Comparison of ENCODE assay signal across 12 cellular contexts in the genomic region with DNA sequence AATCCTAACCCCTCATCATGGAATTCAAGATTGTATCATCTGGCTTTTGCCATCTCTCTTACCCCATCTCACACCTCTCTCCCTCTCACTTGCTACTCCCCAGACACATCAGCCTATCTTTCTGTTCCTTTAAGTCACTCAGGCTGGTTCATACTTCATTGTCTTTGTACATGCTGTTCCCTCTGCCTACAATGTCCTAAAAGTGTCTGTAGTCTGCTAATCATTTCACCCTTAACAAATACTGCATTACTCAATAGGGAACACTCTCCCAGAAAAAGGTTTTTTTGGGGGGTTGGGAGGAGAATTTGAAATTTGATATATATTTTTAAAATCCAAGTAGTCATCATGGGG.
DNase-seq lines count a peak whose midpoint lies in the region; ATAC-seq, FAIRE-seq and TF ChIP-seq lines count a peak whose summit lies in the region.
"Had no signal": no experiment of that assay in that cellular context is flagged by ENCODE, and none has a peak within 500 bp of the region (broad histone marks: within the 10 kb centered on the region; RNA-seq: fewer than 3 reads in every experiment).

No MANE protein-coding gene starts in this region.

- in situ Hi-C loops in K562 (cut with MboI): no loop called here

- H3K27ac ChIP-seq in AG04450 (ENCODE audit: low read depth, low read length) (peak overlapping the region; percentile 78), K562 (ENCODE audit: extremely low read depth, low read depth, low read length) (peak overlapping the region; percentile 46; the same call in 1 of the 3 replicates), mesodermal cell (ENCODE audit: low read depth, low read length, severe bottlenecking) (peak overlapping the region; percentile 66)
- H3K27ac ChIP-seq: pancreas, SJCRH30 had no signal

- no peaks in the 10 kb centered on the region for H3K79me2 ChIP-seq in K562 (ENCODE audit: control insufficient read depth, insufficient read depth, low read length)

- H3K9me3 Mint-ChIP-seq in HFFc6: no peaks in the 10 kb centered on the region

- BruUV-seq in K562 (replicated peaks; lab: Mats Ljungman, UMichigan): no TSS peak

- POLR2A ChIA-PET in AG04450 (lab: Yijun Ruan, JAX) (interaction anchor here (0.6 to 2.1 kb wide), 3 partner anchors 53 to 146 kb away, joined by 3 to 6 read pairs (median 3); no protein-coding TSS in a partner anchor), K562 (lab: Yijun Ruan, JAX) (no interaction called here)

- FAIRE-seq in K562 (lab: Jason Lieb, UNC): no peak
- FAIRE-seq: pancreas had no signal

- no peak overlapping the region for H2AFZ ChIP-seq in K562 (ENCODE audit: low read depth, low read length)

- no peak overlapping the region; the same call in 1 of the 2 replicates for H3K4me3 Mint-ChIP-seq in HFFc6

- CTCF ChIA-PET in AG04450 (lab: Charles Lee) (no interaction called here), K562 (lab: Yijun Ruan, JAX; ENCODE audit: low intra/inter-chr PET ratio) (no interaction called here)

- ATAC-seq in K562 (no peak), GM19455 (IDR thresholded peaks at IDR 0.05; ENCODE audit: unreplicated experiment) (no peak)

- H4K20me1 ChIP-seq in K562 (replicated peaks; ENCODE audit: control insufficient read depth, insufficient read depth, low read length): no peaks in the 10 kb centered on the region

- peaks cover 2% of the 10 kb centered on the region for H3K27me3 Mint-ChIP-seq in HFFc6 (ENCODE audit: insufficient read depth)

- H3K9ac ChIP-seq in K562 (ENCODE audit: insufficient read depth in 1 of 2, low read depth in 2 of 2, low read length in 2 of 2): no peak overlapping the region

- H3K9me1 ChIP-seq in K562 (ENCODE audit: control insufficient read depth, insufficient read depth, low read length): no peaks in the 10 kb centered on the region

- no peaks in the 10 kb centered on the region for H3K36me3 Mint-ChIP-seq in HFFc6 (ENCODE audit: low read depth)

- no peak for TF ChIP-seq EP300 in K562 (IDR thresholded peaks at IDR 0.05; ENCODE audit: low read length)

- intact Hi-C loops in K562 (cut with micrococcal nuclease): no loop called here

- no peak for TF ChIP-seq POLR2A in K562 (conservative IDR thresholded peaks at IDR 0.05)

- H3K4me3 ChIP-seq in AG04450 (ENCODE audit: low read depth, low read length): no peak overlapping the region
- no peak overlapping the region for H3K4me3 ChIP-seq in K562
- H3K4me3 ChIP-seq in mesodermal cell (ENCODE audit: extremely low read depth, insufficient read depth, low read length, poor library complexity, severe bottlenecking): no peak overlapping the region
- H3K4me3 ChIP-seq: adrenal gland, pancreas, SJCRH30, transverse colon had no signal

- peak overlapping the region; percentile 90 for H3K27ac Mint-ChIP-seq in HFFc6

- H3K9me3 ChIP-seq in AG04450 (ENCODE audit: control insufficient read depth, insufficient read depth, low read length) (no peaks in the 10 kb centered on the region), K562 (replicated peaks; ENCODE audit: control insufficient read depth, insufficient read depth, low read depth, low read length) (no peaks in the 10 kb centered on the region), mesodermal cell (ENCODE audit: control insufficient read depth, low read length) (no peaks in the 10 kb centered on the region)
- H3K9me3 ChIP-seq: adrenal gland, pancreas, SJCRH30, transverse colon had no signal

- no peak overlapping the region for H3K4me2 ChIP-seq in K562 (ENCODE audit: insufficient read depth, low read length)

- peaks cover 40% of the 10 kb centered on the region for H3K4me1 Mint-ChIP-seq in HFFc6 (ENCODE audit: low read depth)

- no peak for TF ChIP-seq RAD21 in K562 (CRISPR knock-in tag; conservative IDR thresholded peaks at IDR 0.05 in 1 of 2, IDR thresholded peaks at IDR 0.05 in 1 of 2)

- DNase-seq in AG04450 (ENCODE audit: low read depth, low spot score): no peak
- no peak for DNase-seq in HFFc6
- no peak for DNase-seq in K562 (ENCODE audit: extremely low read depth in 1 of 4, low spot score in 3 of 4)
- no peak for DNase-seq in stimulated activated CD4-positive, alpha-beta T cell treated with anti-CD3 and anti-CD28 coated beads, Interleukin-12 subunit alpha, Interleukin-12 subunit beta, amount 100 ng/mL, for 4 hours
- no peak for DNase-seq in NCI-H128 (lab: John Stamatoyannopoulos, UW; ENCODE audit: unreplicated experiment)
- DNase-seq: NCI-H1930 had no signal

- TF ChIP-seq CTCF in AG04450 (IDR thresholded peaks at IDR 0.05; ENCODE audit: low read depth, low read length): no peak
- TF ChIP-seq CTCF in HFFc6 (IDR thresholded peaks at IDR 0.05): no peak
- TF ChIP-seq CTCF in K562 (IDR thresholded peaks at IDR 0.05 in 2 of 3, conservative IDR thresholded peaks at IDR 0.05 in 1 of 3; ENCODE audit: insufficient read depth in 2 of 3, low read depth in 1 of 3, low read length in 3 of 3): no peak

- H3K4me1 ChIP-seq in K562 (replicated peaks in 1 of 2; ENCODE audit: control insufficient read depth in 2 of 2, insufficient read depth in 2 of 2, low read length in 2 of 2) (peaks cover 4 to 15% of the 10 kb centered on the region in 2 experiments; a peak in 4 of 5 replicates), mesodermal cell (ENCODE audit: control insufficient read depth, insufficient read depth, low read length, poor library complexity, severe bottlenecking) (peaks cover 16% of the 10 kb centered on the region)
- H3K4me1 ChIP-seq: pancreas, SJCRH30 had no signal

- H3K36me3 ChIP-seq in K562 (ENCODE audit: control insufficient read depth, insufficient read depth, low read length) (no peaks in the 10 kb centered on the region), mesodermal cell (ENCODE audit: control insufficient read depth, insufficient read depth, low read length) (no peaks in the 10 kb centered on the region)
- H3K36me3 ChIP-seq: adrenal gland, pancreas, SJCRH30, transverse colon had no signal

- H3K27me3 ChIP-seq in AG04450 (ENCODE audit: control insufficient read depth, insufficient read depth, low read length) (no peaks in the 10 kb centered on the region), K562 (ENCODE audit: control insufficient read depth in 2 of 2, insufficient read depth in 2 of 2, low read length in 2 of 2) (no peaks in the 10 kb centered on the region)
- H3K27me3 ChIP-seq: adrenal gland, pancreas, SJCRH30, transverse colon had no signal

TF ChIP-seq in K562, 482 proteins besides CTCF, POLR2A, EP300 and RAD21 (continues in another document):
- TF ChIP-seq, protein P1, sequence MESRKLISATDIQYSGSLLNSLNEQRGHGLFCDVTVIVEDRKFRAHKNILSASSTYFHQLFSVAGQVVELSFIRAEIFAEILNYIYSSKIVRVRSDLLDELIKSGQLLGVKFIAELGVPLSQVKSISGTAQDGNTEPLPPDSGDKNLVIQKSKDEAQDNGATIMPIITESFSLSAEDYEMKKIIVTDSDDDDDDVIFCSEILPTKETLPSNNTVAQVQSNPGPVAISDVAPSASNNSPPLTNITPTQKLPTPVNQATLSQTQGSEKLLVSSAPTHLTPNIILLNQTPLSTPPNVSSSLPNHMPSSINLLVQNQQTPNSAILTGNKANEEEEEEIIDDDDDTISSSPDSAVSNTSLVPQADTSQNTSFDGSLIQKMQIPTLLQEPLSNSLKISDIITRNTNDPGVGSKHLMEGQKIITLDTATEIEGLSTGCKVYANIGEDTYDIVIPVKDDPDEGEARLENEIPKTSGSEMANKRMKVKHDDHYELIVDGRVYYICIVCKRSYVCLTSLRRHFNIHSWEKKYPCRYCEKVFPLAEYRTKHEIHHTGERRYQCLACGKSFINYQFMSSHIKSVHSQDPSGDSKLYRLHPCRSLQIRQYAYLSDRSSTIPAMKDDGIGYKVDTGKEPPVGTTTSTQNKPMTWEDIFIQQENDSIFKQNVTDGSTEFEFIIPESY (CRISPR knock-in tag; IDR thresholded peaks at IDR 0.05): no peak
- TF ChIP-seq, protein P2, sequence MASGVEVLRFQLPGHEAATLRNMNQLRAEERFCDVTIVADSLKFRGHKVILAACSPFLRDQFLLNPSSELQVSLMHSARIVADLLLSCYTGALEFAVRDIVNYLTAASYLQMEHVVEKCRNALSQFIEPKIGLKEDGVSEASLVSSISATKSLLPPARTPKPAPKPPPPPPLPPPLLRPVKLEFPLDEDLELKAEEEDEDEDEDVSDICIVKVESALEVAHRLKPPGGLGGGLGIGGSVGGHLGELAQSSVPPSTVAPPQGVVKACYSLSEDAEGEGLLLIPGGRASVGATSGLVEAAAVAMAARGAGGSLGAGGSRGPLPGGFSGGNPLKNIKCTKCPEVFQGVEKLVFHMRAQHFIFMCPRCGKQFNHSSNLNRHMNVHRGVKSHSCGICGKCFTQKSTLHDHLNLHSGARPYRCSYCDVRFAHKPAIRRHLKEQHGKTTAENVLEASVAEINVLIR (CRISPR knock-in tag; IDR thresholded peaks at IDR 0.05): no peak
- TF ChIP-seq TRIM24 (IDR thresholded peaks at IDR 0.05) (no peak), ZNF584 (CRISPR knock-in tag; IDR thresholded peaks at IDR 0.05; ENCODE audit: low read depth) (peak; percentile 14; the same call in 1 of the 2 replicates), GTF2E2 (tag; IDR thresholded peaks at IDR 0.05) (peak; percentile 52; the same call in 1 of the 2 replicates), JUN (IDR thresholded peaks at IDR 0.05; ENCODE audit: borderline replicate concordance, low read depth, low read length) (no peak), JUN (CRISPR knock-in tag; IDR thresholded peaks at IDR 0.05; ENCODE audit: borderline replicate concordance) (no peak), SMARCC2 (IDR thresholded peaks at IDR 0.05; ENCODE audit: low read depth) (no peak)
- TF ChIP-seq, protein P3, sequence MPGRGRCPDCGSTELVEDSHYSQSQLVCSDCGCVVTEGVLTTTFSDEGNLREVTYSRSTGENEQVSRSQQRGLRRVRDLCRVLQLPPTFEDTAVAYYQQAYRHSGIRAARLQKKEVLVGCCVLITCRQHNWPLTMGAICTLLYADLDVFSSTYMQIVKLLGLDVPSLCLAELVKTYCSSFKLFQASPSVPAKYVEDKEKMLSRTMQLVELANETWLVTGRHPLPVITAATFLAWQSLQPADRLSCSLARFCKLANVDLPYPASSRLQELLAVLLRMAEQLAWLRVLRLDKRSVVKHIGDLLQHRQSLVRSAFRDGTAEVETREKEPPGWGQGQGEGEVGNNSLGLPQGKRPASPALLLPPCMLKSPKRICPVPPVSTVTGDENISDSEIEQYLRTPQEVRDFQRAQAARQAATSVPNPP (IDR thresholded peaks at IDR 0.05; ENCODE audit: borderline replicate concordance, insufficient read depth, insufficient read length): no peak
- TF ChIP-seq, protein P4, sequence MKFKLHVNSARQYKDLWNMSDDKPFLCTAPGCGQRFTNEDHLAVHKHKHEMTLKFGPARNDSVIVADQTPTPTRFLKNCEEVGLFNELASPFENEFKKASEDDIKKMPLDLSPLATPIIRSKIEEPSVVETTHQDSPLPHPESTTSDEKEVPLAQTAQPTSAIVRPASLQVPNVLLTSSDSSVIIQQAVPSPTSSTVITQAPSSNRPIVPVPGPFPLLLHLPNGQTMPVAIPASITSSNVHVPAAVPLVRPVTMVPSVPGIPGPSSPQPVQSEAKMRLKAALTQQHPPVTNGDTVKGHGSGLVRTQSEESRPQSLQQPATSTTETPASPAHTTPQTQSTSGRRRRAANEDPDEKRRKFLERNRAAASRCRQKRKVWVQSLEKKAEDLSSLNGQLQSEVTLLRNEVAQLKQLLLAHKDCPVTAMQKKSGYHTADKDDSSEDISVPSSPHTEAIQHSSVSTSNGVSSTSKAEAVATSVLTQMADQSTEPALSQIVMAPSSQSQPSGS (CRISPR knock-in tag; IDR thresholded peaks at IDR 0.05): no peak
